Comparison of ENCODE assay signal across 1 cellular context in genomic region chr20:29781891-29782290, GRCh38.
TF ChIP-seq lines count a peak whose summit lies in the region.
"Not testable (repeated sequence)": the region's sequence is repeated elsewhere in the genome, so short reads cannot be mapped to it uniquely, and the experiment has no call there.

No MANE protein-coding gene starts in this region.

TF ChIP-seq in K562, 482 proteins besides CTCF, POLR2A, EP300 and RAD21 (continued from another document):
- TF ChIP-seq PYGO2 (tag; IDR thresholded peaks at IDR 0.05): peak; percentile 82; the same call in 1 of the 2 replicates
- TF ChIP-seq NCOA4 (IDR thresholded peaks at IDR 0.05; ENCODE audit: partially characterized antibody): peak; percentile 82
- TF ChIP-seq NR2C1 (IDR thresholded peaks at IDR 0.05); TOE1 (CRISPR knock-in tag; IDR thresholded peaks at IDR 0.05; ENCODE audit: borderline replicate concordance, low read depth); ATF1 (CRISPR knock-in tag; IDR thresholded peaks at IDR 0.05); FOXM1 (CRISPR knock-in tag; IDR thresholded peaks at IDR 0.05; ENCODE audit: low read depth); TEAD4 (CRISPR knock-in tag; IDR thresholded peaks at IDR 0.05; ENCODE audit: borderline replicate concordance); CREB1 (CRISPR knock-in tag; IDR thresholded peaks at IDR 0.05); ATF3 (CRISPR knock-in tag; conservative IDR thresholded peaks at IDR 0.05): not testable (repeated sequence)
- peak; percentile 51; the same call in 1 of the 2 replicates for TF ChIP-seq NR2C1 (tag; IDR thresholded peaks at IDR 0.05)
- TF ChIP-seq ELF4 (CRISPR knock-in tag; IDR thresholded peaks at IDR 0.05): peak; percentile 82
- TF ChIP-seq NRF1 (conservative IDR thresholded peaks at IDR 0.05 in 1 of 2, IDR thresholded peaks at IDR 0.05 in 1 of 2): peak in 1 of 2 experiments; percentile 28; a peak in 1 of 4 replicates
- peak; percentile 84 for TF ChIP-seq ATF7 (IDR thresholded peaks at IDR 0.05)
- peak; percentile 19; the same call in 1 of the 2 replicates for TF ChIP-seq ZNF41 (CRISPR knock-in tag; conservative IDR thresholded peaks at IDR 0.05)
- peak; percentile 94 for TF ChIP-seq NFIC (IDR thresholded peaks at IDR 0.05)
- peak; percentile 80 for TF ChIP-seq FOSL1 (tag; conservative IDR thresholded peaks at IDR 0.05)
- peak; percentile 95 for TF ChIP-seq GATA2 (CRISPR knock-in tag; IDR thresholded peaks at IDR 0.05)
- peak; percentile 49; the same call in 1 of the 2 replicates for TF ChIP-seq TOE1 (IDR thresholded peaks at IDR 0.05; ENCODE audit: borderline replicate concordance)
- TF ChIP-seq ZMIZ1 (IDR thresholded peaks at IDR 0.05; ENCODE audit: low read depth in 2 of 2, low read length in 2 of 2): peak in 1 of 2 experiments; percentile 91; a peak in 2 of 4 replicates
- TF ChIP-seq DACH1 (IDR thresholded peaks at IDR 0.05; ENCODE audit: partially characterized antibody): peak; percentile 41
- peak; percentile 47 for TF ChIP-seq CEBPG (CRISPR knock-in tag; IDR thresholded peaks at IDR 0.05)
- TF ChIP-seq CEBPG (tag; conservative IDR thresholded peaks at IDR 0.05 in 1 of 2, IDR thresholded peaks at IDR 0.05 in 1 of 2): peak; percentile 40 to 69; a peak in 3 of 4 replicates
- TF ChIP-seq RNF2 (IDR thresholded peaks at IDR 0.05): peak; percentile 67
- TF ChIP-seq ZNF584 (CRISPR knock-in tag; IDR thresholded peaks at IDR 0.05; ENCODE audit: low read depth): peak; percentile 66; the same call in 1 of the 2 replicates
- TF ChIP-seq MITF (IDR thresholded peaks at IDR 0.05): 0 out of 2 replicates have a peak, but pooled peaks have one; percentile 50
- TF ChIP-seq ZNF583 (CRISPR knock-in tag; IDR thresholded peaks at IDR 0.05): peak; percentile 67; the same call in 1 of the 2 replicates
- peak; percentile 90 for TF ChIP-seq ATF1 (tag; IDR thresholded peaks at IDR 0.05)
- peak; percentile 54; the same call in 1 of the 2 replicates for TF ChIP-seq BHLHE40 (IDR thresholded peaks at IDR 0.05; ENCODE audit: low read length)
- peak; percentile 90 for TF ChIP-seq ZNF175 (CRISPR knock-in tag; IDR thresholded peaks at IDR 0.05; ENCODE audit: low read depth)
- peak; percentile 93 for TF ChIP-seq KLF1 (tag; IDR thresholded peaks at IDR 0.05)
- peak in 1 of 2 experiments; percentile 68; a peak in 2 of 4 replicates for TF ChIP-seq TEAD1 (CRISPR knock-in tag; IDR thresholded peaks at IDR 0.05)
- peak in 1 of 2 experiments; percentile 79; a peak in 2 of 4 replicates for TF ChIP-seq ZNF639 (CRISPR knock-in tag; conservative IDR thresholded peaks at IDR 0.05 in 1 of 2, IDR thresholded peaks at IDR 0.05 in 1 of 2)
- TF ChIP-seq ZBTB11 (CRISPR knock-in tag; IDR thresholded peaks at IDR 0.05): peak in 1 of 3 experiments; percentile 72; a peak in 1 of 6 replicates
- TF ChIP-seq FOXM1 (IDR thresholded peaks at IDR 0.05; ENCODE audit: low read depth): peak; percentile 96
- TF ChIP-seq CBFB (CRISPR knock-in tag; IDR thresholded peaks at IDR 0.05): peak; percentile 84; the same call in 1 of the 2 replicates
- peak; percentile 79 for TF ChIP-seq ZBTB17 (CRISPR knock-in tag; IDR thresholded peaks at IDR 0.05)
- peak; percentile 52 for TF ChIP-seq BRD9 (IDR thresholded peaks at IDR 0.05; ENCODE audit: low read depth, partially characterized antibody)
- peak; percentile 66; the same call in 1 of the 2 replicates for TF ChIP-seq ZNF311 (CRISPR knock-in tag; IDR thresholded peaks at IDR 0.05)
- TF ChIP-seq NCOR1 (IDR thresholded peaks at IDR 0.05): peak; percentile 99
- peak; percentile 98 for TF ChIP-seq PHB2 (IDR thresholded peaks at IDR 0.05; ENCODE audit: low read depth)
- peak; percentile 93 to 94 for TF ChIP-seq ARNT (IDR thresholded peaks at IDR 0.05)
- peak; percentile 33; the same call in 1 of the 2 replicates for TF ChIP-seq ZBTB12 (CRISPR knock-in tag; IDR thresholded peaks at IDR 0.05)
- peak; percentile 94 for TF ChIP-seq TEAD4 (IDR thresholded peaks at IDR 0.05; ENCODE audit: low read length)
- TF ChIP-seq CREB1 (IDR thresholded peaks at IDR 0.05): peak; percentile 44
- peak; percentile 58 to 65; a peak in 2 of 4 replicates for TF ChIP-seq FOXK2 (conservative IDR thresholded peaks at IDR 0.05 in 1 of 2, IDR thresholded peaks at IDR 0.05 in 1 of 2; ENCODE audit: low read depth in 2 of 2)
- TF ChIP-seq ARID3A (IDR thresholded peaks at IDR 0.05; ENCODE audit: borderline replicate concordance, low read depth, low read length): peak; percentile 51; the same call in 1 of the 2 replicates
- TF ChIP-seq ZNF589 (CRISPR knock-in tag; IDR thresholded peaks at IDR 0.05; ENCODE audit: low read depth): peak; percentile 94
- TF ChIP-seq ATF3 (IDR thresholded peaks at IDR 0.05): peak; percentile 78
- TF ChIP-seq ETV1 (tag; conservative IDR thresholded peaks at IDR 0.05; ENCODE audit: low read depth): peak; percentile 47
- TF ChIP-seq BCOR (IDR thresholded peaks at IDR 0.05): peak; percentile 86
- peak; percentile 99 for TF ChIP-seq ARID1B (IDR thresholded peaks at IDR 0.05)
- TF ChIP-seq GABPA (tag; conservative IDR thresholded peaks at IDR 0.05; ENCODE audit: low read depth): peak; percentile 61; the same call in 1 of the 2 replicates
- TF ChIP-seq TCF3 (CRISPR knock-in tag; IDR thresholded peaks at IDR 0.05): peak; percentile 98
